In the genomic region with DNA sequence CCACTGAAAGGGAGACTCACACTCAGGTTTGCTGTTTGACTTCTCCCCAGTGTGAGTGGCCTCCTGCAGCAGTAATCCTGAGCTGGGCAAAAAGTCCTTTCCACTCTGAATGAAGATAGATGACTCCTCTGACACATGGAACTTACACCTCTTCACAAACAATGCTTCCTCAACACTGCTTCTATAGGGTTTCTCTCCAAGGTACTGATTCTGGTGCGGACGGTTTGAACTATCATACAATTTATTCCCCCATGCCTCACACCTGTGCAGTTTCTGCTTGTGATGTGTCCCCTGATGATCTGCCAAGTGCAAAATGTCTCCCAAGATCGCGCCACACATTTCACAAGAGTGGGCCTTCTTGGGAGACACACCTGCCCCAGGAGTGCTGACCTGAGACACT, we compare ENCODE assay signal across 2 cellular contexts.
TF ChIP-seq lines count a peak whose summit lies in the region.

No MANE protein-coding gene starts in this region.

TF ChIP-seq in Ishikawa, 13 proteins besides CTCF, POLR2A, EP300 and RAD21:
- TF ChIP-seq FOXM1 (IDR thresholded peaks at IDR 0.05; ENCODE audit: borderline replicate concordance, low read depth) (no peak), TCF12 (IDR thresholded peaks at IDR 0.05; ENCODE audit: low read depth) (no peak), NFIC (IDR thresholded peaks at IDR 0.05) (no peak)
- TF ChIP-seq, protein P1, sequence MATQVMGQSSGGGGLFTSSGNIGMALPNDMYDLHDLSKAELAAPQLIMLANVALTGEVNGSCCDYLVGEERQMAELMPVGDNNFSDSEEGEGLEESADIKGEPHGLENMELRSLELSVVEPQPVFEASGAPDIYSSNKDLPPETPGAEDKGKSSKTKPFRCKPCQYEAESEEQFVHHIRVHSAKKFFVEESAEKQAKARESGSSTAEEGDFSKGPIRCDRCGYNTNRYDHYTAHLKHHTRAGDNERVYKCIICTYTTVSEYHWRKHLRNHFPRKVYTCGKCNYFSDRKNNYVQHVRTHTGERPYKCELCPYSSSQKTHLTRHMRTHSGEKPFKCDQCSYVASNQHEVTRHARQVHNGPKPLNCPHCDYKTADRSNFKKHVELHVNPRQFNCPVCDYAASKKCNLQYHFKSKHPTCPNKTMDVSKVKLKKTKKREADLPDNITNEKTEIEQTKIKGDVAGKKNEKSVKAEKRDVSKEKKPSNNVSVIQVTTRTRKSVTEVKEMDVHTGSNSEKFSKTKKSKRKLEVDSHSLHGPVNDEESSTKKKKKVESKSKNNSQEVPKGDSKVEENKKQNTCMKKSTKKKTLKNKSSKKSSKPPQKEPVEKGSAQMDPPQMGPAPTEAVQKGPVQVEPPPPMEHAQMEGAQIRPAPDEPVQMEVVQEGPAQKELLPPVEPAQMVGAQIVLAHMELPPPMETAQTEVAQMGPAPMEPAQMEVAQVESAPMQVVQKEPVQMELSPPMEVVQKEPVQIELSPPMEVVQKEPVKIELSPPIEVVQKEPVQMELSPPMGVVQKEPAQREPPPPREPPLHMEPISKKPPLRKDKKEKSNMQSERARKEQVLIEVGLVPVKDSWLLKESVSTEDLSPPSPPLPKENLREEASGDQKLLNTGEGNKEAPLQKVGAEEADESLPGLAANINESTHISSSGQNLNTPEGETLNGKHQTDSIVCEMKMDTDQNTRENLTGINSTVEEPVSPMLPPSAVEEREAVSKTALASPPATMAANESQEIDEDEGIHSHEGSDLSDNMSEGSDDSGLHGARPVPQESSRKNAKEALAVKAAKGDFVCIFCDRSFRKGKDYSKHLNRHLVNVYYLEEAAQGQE (IDR thresholded peaks at IDR 0.05; ENCODE audit: low read depth): peak; percentile 60; the same call in 1 of the 2 replicates

TF ChIP-seq in K562, 482 proteins besides CTCF, POLR2A, EP300 and RAD21:
- TF ChIP-seq ZBTB17 (CRISPR knock-in tag; IDR thresholded peaks at IDR 0.05) (no peak), ZNF507 (tag; conservative IDR thresholded peaks at IDR 0.05) (no peak), PYGO2 (tag; IDR thresholded peaks at IDR 0.05) (no peak), EHMT2 (IDR thresholded peaks at IDR 0.05) (0 out of 2 replicates have a peak, but pooled peaks have one; percentile 30), MYC (IDR thresholded peaks at IDR 0.05; ENCODE audit: low read depth, low read length) (no peak), MYC (CRISPR knock-in tag; IDR thresholded peaks at IDR 0.05; ENCODE audit: borderline replicate concordance, low read depth) (no peak)
- TF ChIP-seq, protein P2, sequence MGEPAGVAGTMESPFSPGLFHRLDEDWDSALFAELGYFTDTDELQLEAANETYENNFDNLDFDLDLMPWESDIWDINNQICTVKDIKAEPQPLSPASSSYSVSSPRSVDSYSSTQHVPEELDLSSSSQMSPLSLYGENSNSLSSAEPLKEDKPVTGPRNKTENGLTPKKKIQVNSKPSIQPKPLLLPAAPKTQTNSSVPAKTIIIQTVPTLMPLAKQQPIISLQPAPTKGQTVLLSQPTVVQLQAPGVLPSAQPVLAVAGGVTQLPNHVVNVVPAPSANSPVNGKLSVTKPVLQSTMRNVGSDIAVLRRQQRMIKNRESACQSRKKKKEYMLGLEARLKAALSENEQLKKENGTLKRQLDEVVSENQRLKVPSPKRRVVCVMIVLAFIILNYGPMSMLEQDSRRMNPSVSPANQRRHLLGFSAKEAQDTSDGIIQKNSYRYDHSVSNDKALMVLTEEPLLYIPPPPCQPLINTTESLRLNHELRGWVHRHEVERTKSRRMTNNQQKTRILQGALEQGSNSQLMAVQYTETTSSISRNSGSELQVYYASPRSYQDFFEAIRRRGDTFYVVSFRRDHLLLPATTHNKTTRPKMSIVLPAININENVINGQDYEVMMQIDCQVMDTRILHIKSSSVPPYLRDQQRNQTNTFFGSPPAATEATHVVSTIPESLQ (CRISPR knock-in tag; IDR thresholded peaks at IDR 0.05): no peak
- TF ChIP-seq, protein P3, sequence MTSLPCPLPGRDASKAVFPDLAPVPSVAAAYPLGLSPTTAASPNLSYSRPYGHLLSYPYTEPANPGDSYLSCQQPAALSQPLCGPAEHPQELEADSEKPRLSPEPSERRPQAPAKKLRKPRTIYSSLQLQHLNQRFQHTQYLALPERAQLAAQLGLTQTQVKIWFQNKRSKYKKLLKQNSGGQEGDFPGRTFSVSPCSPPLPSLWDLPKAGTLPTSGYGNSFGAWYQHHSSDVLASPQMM (CRISPR knock-in tag; IDR thresholded peaks at IDR 0.05): no peak
TF ChIP-seq in K562: peak in this region for 1.
